In genomic region chr6:82484737-82485650, GRCh38 we compare ENCODE assay signal across 16 cellular contexts.
DNase-seq lines count a peak whose midpoint lies in the region; ATAC-seq and TF ChIP-seq lines count a peak whose summit lies in the region.
"Had no signal": no experiment of that assay in that cellular context is flagged by ENCODE, and none has a peak within 500 bp of the region (broad histone marks: within the 10 kb centered on the region; RNA-seq: fewer than 3 reads in every experiment).

No MANE protein-coding gene starts in this region.

- no peak for DNase-seq in natural killer cell
- DNase-seq in natural killer cell treated with Interleukin-12 subunit alpha and Interleukin-12 subunit beta and Interleukin-15 and Interleukin-18, amount 100 ng/mL, for 72 hours (ENCODE audit: low spot score): no peak
- DNase-seq in endodermal cell: no peak
- no peak for DNase-seq in neuronal stem cell (ENCODE audit: low spot score)
- no peak for DNase-seq in esophagus squamous epithelium (lab: John Stamatoyannopoulos, UW)
- DNase-seq in NCI-H82 treated with DMSO at 0.1 percent for 48 hours (lab: John Stamatoyannopoulos, UW; ENCODE audit: unreplicated experiment): no peak
- DNase-seq: 8988T; ACHN; CD4-positive, CD25-positive, alpha-beta regulatory T cell; DMS53; H9 had no signal

- H3K9ac ChIP-seq in endodermal cell (ENCODE audit: extremely low read depth, low read length, poor library complexity, severe bottlenecking) (no peak overlapping the region), neuronal stem cell (ENCODE audit: low read depth, low read length, poor library complexity) (no peak overlapping the region)
- H3K9ac ChIP-seq: BLaER1 treated with 17β-estradiol and CSF1 and Interleukin-3, amounts not matched to agents 10 nM and 100 nM had no signal

- H4K8ac ChIP-seq in neuronal stem cell (ENCODE audit: low read depth, low read length): no peak overlapping the region

- H3K27me3 ChIP-seq in endodermal cell (ENCODE audit: control insufficient read depth, insufficient read depth, low read length, poor library complexity, severe bottlenecking) (no peaks in the 10 kb centered on the region), neuronal stem cell (ENCODE audit: control insufficient read depth in 3 of 3, insufficient read depth in 3 of 3, low read depth in 1 of 3, low read length in 3 of 3) (no peaks in the 10 kb centered on the region), esophagus squamous epithelium (no peaks in the 10 kb centered on the region)
- H3K27me3 ChIP-seq: BLaER1 treated with 17β-estradiol and CSF1 and Interleukin-3, amounts not matched to agents 10 nM and 100 nM had no signal

- H3K18ac ChIP-seq in neuronal stem cell (ENCODE audit: low read length): no peak overlapping the region

- H3K27ac ChIP-seq in endodermal cell (ENCODE audit: low read depth, low read length): peak overlapping the region; percentile 44
- H3K27ac ChIP-seq in neuronal stem cell (replicated peaks; ENCODE audit: low read length): peak overlapping the region; percentile 59
- no peak overlapping the region for H3K27ac ChIP-seq in esophagus squamous epithelium
- H3K27ac ChIP-seq: BLaER1 treated with 17β-estradiol and CSF1 and Interleukin-3, amounts not matched to agents 10 nM and 100 nM had no signal

- H3K4me1 ChIP-seq in endodermal cell (ENCODE audit: control insufficient read depth, insufficient read depth, low read length): no peaks in the 10 kb centered on the region
- peaks cover 0 to 1% of the 10 kb centered on the region in 2 donors for H3K4me1 ChIP-seq in neuronal stem cell (ENCODE audit: control insufficient read depth in 2 of 2, insufficient read depth in 1 of 2, low read depth in 1 of 2, low read length in 2 of 2)
- H3K4me1 ChIP-seq in esophagus squamous epithelium: no peaks in the 10 kb centered on the region
- H3K4me1 ChIP-seq: BLaER1 treated with 17β-estradiol and CSF1 and Interleukin-3, amounts not matched to agents 10 nM and 100 nM had no signal

- H3K36me3 ChIP-seq in endodermal cell (ENCODE audit: control insufficient read depth, insufficient read depth, low read length) (no peaks in the 10 kb centered on the region), neuronal stem cell (replicated peaks in 1 of 2; ENCODE audit: control insufficient read depth in 2 of 2, insufficient read depth in 2 of 2, low read length in 2 of 2) (no peaks in the 10 kb centered on the region), esophagus squamous epithelium (no peaks in the 10 kb centered on the region)
- H3K36me3 ChIP-seq: BLaER1 treated with 17β-estradiol and CSF1 and Interleukin-3, amounts not matched to agents 10 nM and 100 nM had no signal

- H3K27ac Mint-ChIP-seq in natural killer cell (no peak overlapping the region), endodermal cell (no peak overlapping the region)
- H3K27ac Mint-ChIP-seq in natural killer cell treated with Interleukin-12 subunit alpha and Interleukin-12 subunit beta and Interleukin-15 and Interleukin-18, amount 100 ng/mL, for 72 hours: no peak overlapping the region
- H3K27ac Mint-ChIP-seq: CD4-positive, CD25-positive, alpha-beta regulatory T cell; GM23338 had no signal

- no peak overlapping the region for H2AK5ac ChIP-seq in neuronal stem cell (ENCODE audit: low read depth, low read length)

- H3K4me3 Mint-ChIP-seq in natural killer cell (peak overlapping the region; percentile 4), endodermal cell (no peak overlapping the region)
- no peak overlapping the region for H3K4me3 Mint-ChIP-seq in natural killer cell treated with Interleukin-12 subunit alpha and Interleukin-12 subunit beta and Interleukin-15 and Interleukin-18, amount 100 ng/mL, for 72 hours
- H3K4me3 Mint-ChIP-seq: CD4-positive, CD25-positive, alpha-beta regulatory T cell; GM23338; H9 had no signal

- WGBS in endodermal cell (ENCODE audit: insufficient coverage in 1 of 2, insufficient read length in 1 of 2), 2 experiments: 74 to 76% methylated on average over 7 to 9 of the region's 9 CpGs
- WGBS in neuronal stem cell (ENCODE audit: extremely low coverage in 2 of 2, insufficient read length in 2 of 2, insufficient replicate concordance in 1 of 2), 2 donors: no CpG with 5 or more reads among the region's 9 CpGs
- 71 to 78% methylated on average over 6 to 7 of the region's 9 CpGs for WGBS in esophagus squamous epithelium, 2 donors

- H2BK15ac ChIP-seq in neuronal stem cell (ENCODE audit: low read length): no peak overlapping the region

- intact Hi-C loops in natural killer cell (cut with micrococcal nuclease): no loop called here
- intact Hi-C loops in esophagus squamous epithelium (cut with DNase I): no loop called here

- no peak overlapping the region for H3K4me2 ChIP-seq in neuronal stem cell (ENCODE audit: insufficient read depth, low read length, poor library complexity, severe bottlenecking)
- H3K4me2 ChIP-seq: BLaER1 treated with 17β-estradiol and CSF1 and Interleukin-3, amounts not matched to agents 10 nM and 100 nM; GM23338 had no signal

- H3K36me3 Mint-ChIP-seq in natural killer cell (peaks cover 10% of the 10 kb centered on the region), endodermal cell (ENCODE audit: low read depth) (peaks cover 9% of the 10 kb centered on the region)
- peaks cover 8% of the 10 kb centered on the region for H3K36me3 Mint-ChIP-seq in natural killer cell treated with Interleukin-12 subunit alpha and Interleukin-12 subunit beta and Interleukin-15 and Interleukin-18, amount 100 ng/mL, for 72 hours
- H3K36me3 Mint-ChIP-seq: CD4-positive, CD25-positive, alpha-beta regulatory T cell had no signal

- H3K23ac ChIP-seq in neuronal stem cell (ENCODE audit: low read depth, low read length, poor library complexity): no peak overlapping the region

- H2AFZ ChIP-seq in neuronal stem cell (ENCODE audit: low read length): no peak overlapping the region
- H2AFZ ChIP-seq: GM23338 had no signal

- H3K4me3 ChIP-seq in endodermal cell (ENCODE audit: low read length) (no peak overlapping the region), neuronal stem cell (ENCODE audit: low read length in 2 of 2) (no peak overlapping the region), esophagus squamous epithelium (no peak overlapping the region)
- H3K4me3 ChIP-seq: BLaER1 treated with 17β-estradiol and CSF1 and Interleukin-3, amounts not matched to agents 10 nM and 100 nM; GM23338 had no signal

- TF ChIP-seq CTCF in natural killer cell (IDR thresholded peaks at IDR 0.05): no peak
- no peak for TF ChIP-seq CTCF in endodermal cell (conservative IDR thresholded peaks at IDR 0.05)
- TF ChIP-seq CTCF in esophagus squamous epithelium (IDR thresholded peaks at IDR 0.05): no peak

- H3K27me3 Mint-ChIP-seq in natural killer cell (ENCODE audit: low read depth in 2 of 2) (no peaks in the 10 kb centered on the region), endodermal cell (ENCODE audit: insufficient read depth) (no peaks in the 10 kb centered on the region)
- no peaks in the 10 kb centered on the region for H3K27me3 Mint-ChIP-seq in natural killer cell treated with Interleukin-12 subunit alpha and Interleukin-12 subunit beta and Interleukin-15 and Interleukin-18, amount 100 ng/mL, for 72 hours
- H3K27me3 Mint-ChIP-seq: CD4-positive, CD25-positive, alpha-beta regulatory T cell had no signal

- no peak for TF ChIP-seq POLR2A in esophagus squamous epithelium (IDR thresholded peaks at IDR 0.05)

- H3K9me3 Mint-ChIP-seq in natural killer cell (peaks cover 11 to 12% of the 10 kb centered on the region in 2 donors), endodermal cell (peaks cover 60% of the 10 kb centered on the region)
- peaks cover 14% of the 10 kb centered on the region for H3K9me3 Mint-ChIP-seq in natural killer cell treated with Interleukin-12 subunit alpha and Interleukin-12 subunit beta and Interleukin-15 and Interleukin-18, amount 100 ng/mL, for 72 hours

- H3K4ac ChIP-seq in neuronal stem cell (ENCODE audit: low read length): no peak overlapping the region

- no peak overlapping the region for H4K91ac ChIP-seq in neuronal stem cell (ENCODE audit: low read depth, low read length, poor library complexity)

- H3K4me1 Mint-ChIP-seq in natural killer cell: no peaks in the 10 kb centered on the region
- no peaks in the 10 kb centered on the region for H3K4me1 Mint-ChIP-seq in natural killer cell treated with Interleukin-12 subunit alpha and Interleukin-12 subunit beta and Interleukin-15 and Interleukin-18, amount 100 ng/mL, for 72 hours (ENCODE audit: low read depth in 2 of 2)
- H3K4me1 Mint-ChIP-seq in endodermal cell: no peaks in the 10 kb centered on the region
- H3K4me1 Mint-ChIP-seq: CD4-positive, CD25-positive, alpha-beta regulatory T cell had no signal

- no peak overlapping the region for H2BK12ac ChIP-seq in neuronal stem cell (ENCODE audit: low read length)

- ATAC-seq in natural killer cell (no peak), GM19452 (IDR thresholded peaks at IDR 0.05; ENCODE audit: unreplicated experiment) (no peak), HG02798 (IDR thresholded peaks at IDR 0.05; ENCODE audit: poor library complexity, unreplicated experiment) (no peak)
- no peak for ATAC-seq in natural killer cell treated with Interleukin-12 subunit alpha and Interleukin-12 subunit beta and Interleukin-15 and Interleukin-18, amount 100 ng/mL, for 72 hours
- ATAC-seq: GM23338, HepG2 had no signal

- H3K9me3 ChIP-seq in endodermal cell (ENCODE audit: control insufficient read depth, low read length) (peaks cover 60% of the 10 kb centered on the region), neuronal stem cell (replicated peaks in 1 of 2; ENCODE audit: control insufficient read depth in 2 of 2, insufficient read depth in 1 of 2, low read depth in 1 of 2, low read length in 2 of 2) (peaks cover 3 to 14% of the 10 kb centered on the region in 2 donors), esophagus squamous epithelium (peaks cover 0 to 29% (median 5%) of the 10 kb centered on the region in 3 donors)

- no peak overlapping the region for H3K14ac ChIP-seq in neuronal stem cell (ENCODE audit: low read length)

- H2BK120ac ChIP-seq in neuronal stem cell (ENCODE audit: low read depth, low read length): no peak overlapping the region

- H3K79me1 ChIP-seq in neuronal stem cell (ENCODE audit: low read depth, low read length): no peaks in the 10 kb centered on the region

- no peak overlapping the region for H2BK5ac ChIP-seq in neuronal stem cell (ENCODE audit: low read length)

Comparison
In these comparisons a context has a peak if more than half of its experiments do, and no peak if none do; other contexts are left out.
1. H3K27ac ChIP-seq: peak in endodermal cell (single experiment) and neuronal stem cell (single experiment); none in esophagus squamous epithelium (0 of 4).